ENCODE assay signal across 1 cellular context in the genomic region with DNA sequence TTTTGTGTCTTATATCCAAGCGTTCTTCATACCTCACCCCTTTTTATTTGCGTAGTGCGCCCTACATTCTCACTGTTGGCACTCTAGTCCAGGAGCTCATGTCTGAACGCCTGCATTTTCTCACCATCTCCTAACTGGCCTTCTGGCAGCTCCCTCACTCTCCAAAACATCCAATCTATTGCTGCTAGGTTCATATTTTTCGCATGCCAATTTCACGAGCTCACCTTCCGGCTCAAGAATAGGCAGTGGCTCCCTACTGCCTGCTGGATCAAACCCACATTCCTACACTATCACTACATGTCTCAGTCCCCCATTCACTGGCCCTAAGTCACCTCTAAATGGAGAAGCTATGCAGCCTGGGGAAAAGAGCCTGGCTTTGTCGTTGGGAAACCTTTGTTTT.
TF ChIP-seq lines count a peak whose summit lies in the region.

No MANE protein-coding gene starts in this region.

TF ChIP-seq in GM23338, 12 proteins besides CTCF, POLR2A, EP300 and RAD21:
- TF ChIP-seq, protein P1, sequence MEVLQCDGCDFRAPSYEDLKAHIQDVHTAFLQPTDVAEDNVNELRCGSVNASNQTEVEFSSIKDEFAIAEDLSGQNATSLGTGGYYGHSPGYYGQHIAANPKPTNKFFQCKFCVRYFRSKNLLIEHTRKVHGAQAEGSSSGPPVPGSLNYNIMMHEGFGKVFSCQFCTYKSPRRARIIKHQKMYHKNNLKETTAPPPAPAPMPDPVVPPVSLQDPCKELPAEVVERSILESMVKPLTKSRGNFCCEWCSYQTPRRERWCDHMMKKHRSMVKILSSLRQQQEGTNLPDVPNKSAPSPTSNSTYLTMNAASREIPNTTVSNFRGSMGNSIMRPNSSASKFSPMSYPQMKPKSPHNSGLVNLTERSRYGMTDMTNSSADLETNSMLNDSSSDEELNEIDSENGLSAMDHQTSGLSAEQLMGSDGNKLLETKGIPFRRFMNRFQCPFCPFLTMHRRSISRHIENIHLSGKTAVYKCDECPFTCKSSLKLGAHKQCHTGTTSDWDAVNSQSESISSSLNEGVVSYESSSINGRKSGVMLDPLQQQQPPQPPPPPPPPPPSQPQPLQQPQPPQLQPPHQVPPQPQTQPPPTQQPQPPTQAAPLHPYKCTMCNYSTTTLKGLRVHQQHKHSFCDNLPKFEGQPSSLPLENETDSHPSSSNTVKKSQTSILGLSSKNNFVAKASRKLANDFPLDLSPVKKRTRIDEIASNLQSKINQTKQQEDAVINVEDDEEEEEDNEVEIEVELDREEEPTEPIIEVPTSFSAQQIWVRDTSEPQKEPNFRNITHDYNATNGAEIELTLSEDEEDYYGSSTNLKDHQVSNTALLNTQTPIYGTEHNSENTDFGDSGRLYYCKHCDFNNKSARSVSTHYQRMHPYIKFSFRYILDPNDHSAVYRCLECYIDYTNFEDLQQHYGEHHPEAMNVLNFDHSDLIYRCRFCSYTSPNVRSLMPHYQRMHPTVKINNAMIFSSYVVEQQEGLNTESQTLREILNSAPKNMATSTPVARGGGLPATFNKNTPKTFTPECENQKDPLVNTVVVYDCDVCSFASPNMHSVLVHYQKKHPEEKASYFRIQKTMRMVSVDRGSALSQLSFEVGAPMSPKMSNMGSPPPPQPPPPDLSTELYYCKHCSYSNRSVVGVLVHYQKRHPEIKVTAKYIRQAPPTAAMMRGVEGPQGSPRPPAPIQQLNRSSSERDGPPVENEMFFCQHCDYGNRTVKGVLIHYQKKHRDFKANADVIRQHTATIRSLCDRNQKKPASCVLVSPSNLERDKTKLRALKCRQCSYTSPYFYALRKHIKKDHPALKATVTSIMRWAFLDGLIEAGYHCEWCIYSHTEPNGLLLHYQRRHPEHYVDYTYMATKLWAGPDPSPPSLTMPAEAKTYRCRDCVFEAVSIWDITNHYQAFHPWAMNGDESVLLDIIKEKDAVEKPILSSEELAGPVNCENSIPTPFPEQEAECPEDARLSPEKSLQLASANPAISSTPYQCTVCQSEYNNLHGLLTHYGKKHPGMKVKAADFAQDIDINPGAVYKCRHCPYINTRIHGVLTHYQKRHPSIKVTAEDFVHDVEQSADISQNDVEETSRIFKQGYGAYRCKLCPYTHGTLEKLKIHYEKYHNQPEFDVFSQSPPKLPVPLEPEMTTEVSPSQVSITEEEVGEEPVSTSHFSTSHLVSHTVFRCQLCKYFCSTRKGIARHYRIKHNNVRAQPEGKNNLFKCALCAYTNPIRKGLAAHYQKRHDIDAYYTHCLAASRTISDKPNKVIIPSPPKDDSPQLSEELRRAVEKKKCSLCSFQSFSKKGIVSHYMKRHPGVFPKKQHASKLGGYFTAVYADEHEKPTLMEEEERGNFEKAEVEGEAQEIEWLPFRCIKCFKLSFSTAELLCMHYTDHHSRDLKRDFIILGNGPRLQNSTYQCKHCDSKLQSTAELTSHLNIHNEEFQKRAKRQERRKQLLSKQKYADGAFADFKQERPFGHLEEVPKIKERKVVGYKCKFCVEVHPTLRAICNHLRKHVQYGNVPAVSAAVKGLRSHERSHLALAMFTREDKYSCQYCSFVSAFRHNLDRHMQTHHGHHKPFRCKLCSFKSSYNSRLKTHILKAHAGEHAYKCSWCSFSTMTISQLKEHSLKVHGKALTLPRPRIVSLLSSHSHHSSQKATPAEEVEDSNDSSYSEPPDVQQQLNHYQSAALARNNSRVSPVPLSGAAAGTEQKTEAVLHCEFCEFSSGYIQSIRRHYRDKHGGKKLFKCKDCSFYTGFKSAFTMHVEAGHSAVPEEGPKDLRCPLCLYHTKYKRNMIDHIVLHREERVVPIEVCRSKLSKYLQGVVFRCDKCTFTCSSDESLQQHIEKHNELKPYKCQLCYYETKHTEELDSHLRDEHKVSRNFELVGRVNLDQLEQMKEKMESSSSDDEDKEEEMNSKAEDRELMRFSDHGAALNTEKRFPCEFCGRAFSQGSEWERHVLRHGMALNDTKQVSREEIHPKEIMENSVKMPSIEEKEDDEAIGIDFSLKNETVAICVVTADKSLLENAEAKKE (CRISPR knock-in tag; IDR thresholded peaks at IDR 0.05) = no peak
- TF ChIP-seq EZH2 (IDR thresholded peaks at IDR 0.05; ENCODE audit: low read depth, unreplicated experiment) = no peak
- TF ChIP-seq, protein P2, sequence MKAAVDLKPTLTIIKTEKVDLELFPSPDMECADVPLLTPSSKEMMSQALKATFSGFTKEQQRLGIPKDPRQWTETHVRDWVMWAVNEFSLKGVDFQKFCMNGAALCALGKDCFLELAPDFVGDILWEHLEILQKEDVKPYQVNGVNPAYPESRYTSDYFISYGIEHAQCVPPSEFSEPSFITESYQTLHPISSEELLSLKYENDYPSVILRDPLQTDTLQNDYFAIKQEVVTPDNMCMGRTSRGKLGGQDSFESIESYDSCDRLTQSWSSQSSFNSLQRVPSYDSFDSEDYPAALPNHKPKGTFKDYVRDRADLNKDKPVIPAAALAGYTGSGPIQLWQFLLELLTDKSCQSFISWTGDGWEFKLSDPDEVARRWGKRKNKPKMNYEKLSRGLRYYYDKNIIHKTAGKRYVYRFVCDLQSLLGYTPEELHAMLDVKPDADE (IDR thresholded peaks at IDR 0.05) = no peak
- TF ChIP-seq STAT1 (IDR thresholded peaks at IDR 0.05; ENCODE audit: unreplicated experiment) = no peak
- TF ChIP-seq NANOG (IDR thresholded peaks at IDR 0.05; ENCODE audit: borderline replicate concordance) = no peak
- no peak for TF ChIP-seq POLR2AphosphoS5 (IDR thresholded peaks at IDR 0.05; ENCODE audit: low read depth)
- no peak for TF ChIP-seq CREB1 (CRISPR knock-in tag; IDR thresholded peaks at IDR 0.05; ENCODE audit: low read depth)
- no peak for TF ChIP-seq EZH2phosphoT487 (IDR thresholded peaks at IDR 0.05; ENCODE audit: unreplicated experiment)
- no peak for TF ChIP-seq JUNB (IDR thresholded peaks at IDR 0.05; ENCODE audit: unreplicated experiment)
- TF ChIP-seq ZNF331 (CRISPR knock-in tag; IDR thresholded peaks at IDR 0.05; ENCODE audit: low read depth) = no peak
- no peak for TF ChIP-seq ZNF114 (CRISPR knock-in tag; IDR thresholded peaks at IDR 0.05)
- TF ChIP-seq, protein P3, sequence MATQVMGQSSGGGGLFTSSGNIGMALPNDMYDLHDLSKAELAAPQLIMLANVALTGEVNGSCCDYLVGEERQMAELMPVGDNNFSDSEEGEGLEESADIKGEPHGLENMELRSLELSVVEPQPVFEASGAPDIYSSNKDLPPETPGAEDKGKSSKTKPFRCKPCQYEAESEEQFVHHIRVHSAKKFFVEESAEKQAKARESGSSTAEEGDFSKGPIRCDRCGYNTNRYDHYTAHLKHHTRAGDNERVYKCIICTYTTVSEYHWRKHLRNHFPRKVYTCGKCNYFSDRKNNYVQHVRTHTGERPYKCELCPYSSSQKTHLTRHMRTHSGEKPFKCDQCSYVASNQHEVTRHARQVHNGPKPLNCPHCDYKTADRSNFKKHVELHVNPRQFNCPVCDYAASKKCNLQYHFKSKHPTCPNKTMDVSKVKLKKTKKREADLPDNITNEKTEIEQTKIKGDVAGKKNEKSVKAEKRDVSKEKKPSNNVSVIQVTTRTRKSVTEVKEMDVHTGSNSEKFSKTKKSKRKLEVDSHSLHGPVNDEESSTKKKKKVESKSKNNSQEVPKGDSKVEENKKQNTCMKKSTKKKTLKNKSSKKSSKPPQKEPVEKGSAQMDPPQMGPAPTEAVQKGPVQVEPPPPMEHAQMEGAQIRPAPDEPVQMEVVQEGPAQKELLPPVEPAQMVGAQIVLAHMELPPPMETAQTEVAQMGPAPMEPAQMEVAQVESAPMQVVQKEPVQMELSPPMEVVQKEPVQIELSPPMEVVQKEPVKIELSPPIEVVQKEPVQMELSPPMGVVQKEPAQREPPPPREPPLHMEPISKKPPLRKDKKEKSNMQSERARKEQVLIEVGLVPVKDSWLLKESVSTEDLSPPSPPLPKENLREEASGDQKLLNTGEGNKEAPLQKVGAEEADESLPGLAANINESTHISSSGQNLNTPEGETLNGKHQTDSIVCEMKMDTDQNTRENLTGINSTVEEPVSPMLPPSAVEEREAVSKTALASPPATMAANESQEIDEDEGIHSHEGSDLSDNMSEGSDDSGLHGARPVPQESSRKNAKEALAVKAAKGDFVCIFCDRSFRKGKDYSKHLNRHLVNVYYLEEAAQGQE (IDR thresholded peaks at IDR 0.05; ENCODE audit: unreplicated experiment) = no peak
